1 cellular context compared by ENCODE assay signal in the genomic region with DNA sequence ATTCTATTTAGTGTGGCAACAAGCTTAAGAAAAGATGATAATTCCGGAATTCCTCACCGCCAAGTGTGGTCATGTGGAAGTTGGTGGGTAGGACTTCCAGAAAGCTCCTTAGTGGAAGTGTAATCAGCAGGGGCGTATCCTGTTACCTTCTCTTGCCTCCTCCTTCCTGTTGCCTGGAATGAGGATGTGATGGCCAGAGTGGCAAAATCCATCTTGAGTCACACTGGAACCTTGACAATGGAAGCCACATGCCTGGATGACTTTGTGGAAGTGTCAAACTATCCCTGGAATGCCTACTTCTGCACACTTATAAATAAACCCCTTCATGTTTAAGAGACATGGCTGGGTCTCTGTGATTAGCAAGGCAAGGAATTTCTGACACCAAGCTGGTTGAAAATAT.
TF ChIP-seq lines count a peak whose summit lies in the region.

No MANE protein-coding gene starts in this region.

TF ChIP-seq in WTC11, 78 proteins besides CTCF, POLR2A, EP300 and RAD21 (continued from another document):
- TF ChIP-seq, protein P1, sequence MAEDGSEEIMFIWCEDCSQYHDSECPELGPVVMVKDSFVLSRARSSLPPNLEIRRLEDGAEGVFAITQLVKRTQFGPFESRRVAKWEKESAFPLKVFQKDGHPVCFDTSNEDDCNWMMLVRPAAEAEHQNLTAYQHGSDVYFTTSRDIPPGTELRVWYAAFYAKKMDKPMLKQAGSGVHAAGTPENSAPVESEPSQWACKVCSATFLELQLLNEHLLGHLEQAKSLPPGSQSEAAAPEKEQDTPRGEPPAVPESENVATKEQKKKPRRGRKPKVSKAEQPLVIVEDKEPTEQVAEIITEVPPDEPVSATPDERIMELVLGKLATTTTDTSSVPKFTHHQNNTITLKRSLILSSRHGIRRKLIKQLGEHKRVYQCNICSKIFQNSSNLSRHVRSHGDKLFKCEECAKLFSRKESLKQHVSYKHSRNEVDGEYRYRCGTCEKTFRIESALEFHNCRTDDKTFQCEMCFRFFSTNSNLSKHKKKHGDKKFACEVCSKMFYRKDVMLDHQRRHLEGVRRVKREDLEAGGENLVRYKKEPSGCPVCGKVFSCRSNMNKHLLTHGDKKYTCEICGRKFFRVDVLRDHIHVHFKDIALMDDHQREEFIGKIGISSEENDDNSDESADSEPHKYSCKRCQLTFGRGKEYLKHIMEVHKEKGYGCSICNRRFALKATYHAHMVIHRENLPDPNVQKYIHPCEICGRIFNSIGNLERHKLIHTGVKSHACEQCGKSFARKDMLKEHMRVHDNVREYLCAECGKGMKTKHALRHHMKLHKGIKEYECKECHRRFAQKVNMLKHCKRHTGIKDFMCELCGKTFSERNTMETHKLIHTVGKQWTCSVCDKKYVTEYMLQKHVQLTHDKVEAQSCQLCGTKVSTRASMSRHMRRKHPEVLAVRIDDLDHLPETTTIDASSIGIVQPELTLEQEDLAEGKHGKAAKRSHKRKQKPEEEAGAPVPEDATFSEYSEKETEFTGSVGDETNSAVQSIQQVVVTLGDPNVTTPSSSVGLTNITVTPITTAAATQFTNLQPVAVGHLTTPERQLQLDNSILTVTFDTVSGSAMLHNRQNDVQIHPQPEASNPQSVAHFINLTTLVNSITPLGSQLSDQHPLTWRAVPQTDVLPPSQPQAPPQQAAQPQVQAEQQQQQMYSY (CRISPR knock-in tag; IDR thresholded peaks at IDR 0.05), result no peak
- TF ChIP-seq NFE2L1 (CRISPR knock-in tag; IDR thresholded peaks at IDR 0.05), result no peak
TF ChIP-seq in WTC11: peak in this region for 0.
